Comparison of ENCODE assay signal across 34 cellular contexts in genomic region chr6:112988748-112989147, GRCh38.
DNase-seq lines count a peak whose midpoint lies in the region; ATAC-seq, FAIRE-seq and TF ChIP-seq lines count a peak whose summit lies in the region.
"Had no signal": no experiment of that assay in that cellular context is flagged by ENCODE, and none has a peak within 500 bp of the region (broad histone marks: within the 10 kb centered on the region; RNA-seq: fewer than 3 reads in every experiment).

No MANE protein-coding gene starts in this region.

- no peak overlapping the region for H3K4me3 Mint-ChIP-seq in astrocyte (ENCODE audit: unreplicated experiment)
- H3K4me3 Mint-ChIP-seq: B cell; CD14-positive monocyte; CD4-positive, alpha-beta memory T cell; CD4-positive, alpha-beta T cell; CD4-positive, CD25-positive, alpha-beta regulatory T cell; CD8-positive, alpha-beta memory T cell; CD8-positive, alpha-beta T cell had no signal

- H3K36me3 Mint-ChIP-seq in astrocyte (ENCODE audit: low read depth, unreplicated experiment), result no peaks in the 10 kb centered on the region
- H3K36me3 Mint-ChIP-seq: CD14-positive monocyte; CD4-positive, alpha-beta memory T cell; CD4-positive, CD25-positive, alpha-beta regulatory T cell; CD8-positive, alpha-beta memory T cell; CD8-positive, alpha-beta T cell had no signal

- H3K4me1 ChIP-seq in HEK293 (ENCODE audit: control insufficient read depth, insufficient read depth, low read length), result no peaks in the 10 kb centered on the region
- no peaks in the 10 kb centered on the region for H3K4me1 ChIP-seq in astrocyte (ENCODE audit: insufficient read depth, low read length)
- no peaks in the 10 kb centered on the region for H3K4me1 ChIP-seq in K562 (replicated peaks in 1 of 2; ENCODE audit: control insufficient read depth in 2 of 2, insufficient read depth in 2 of 2, low read length in 2 of 2)
- H3K4me1 ChIP-seq: BLaER1; BLaER1 treated with 17β-estradiol and CSF1 and Interleukin-3, amounts not matched to agents 10 nM and 100 nM; Caco-2 had no signal

- CTCF ChIA-PET in HEK293 (lab: Yijun Ruan, JAX), result no interaction called here
- CTCF ChIA-PET in K562 (lab: Yijun Ruan, JAX; ENCODE audit: low intra/inter-chr PET ratio), result no interaction called here

- peaks cover 8% of the 10 kb centered on the region for H3K4me1 Mint-ChIP-seq in astrocyte (ENCODE audit: low read depth, unreplicated experiment)
- H3K4me1 Mint-ChIP-seq: B cell; CD14-positive monocyte; CD4-positive, alpha-beta memory T cell; CD4-positive, CD25-positive, alpha-beta regulatory T cell; CD8-positive, alpha-beta memory T cell had no signal

- in situ Hi-C loops in K562 (cut with MboI), result no loop called here

- H3K27ac ChIP-seq in HEK293 (ENCODE audit: extremely low read depth, low read depth, low read length), result no peak overlapping the region
- no peak overlapping the region for H3K27ac ChIP-seq in astrocyte (ENCODE audit: low read depth, low read length)
- no peak overlapping the region for H3K27ac ChIP-seq in K562 (ENCODE audit: extremely low read depth, low read depth, low read length)
- H3K27ac ChIP-seq: 22Rv1; A549; BLaER1; BLaER1 treated with 17β-estradiol and CSF1 and Interleukin-3, amounts not matched to agents 10 nM and 100 nM; C4-2B had no signal

- H3K9me3 ChIP-seq in HEK293 (ENCODE audit: control insufficient read depth, insufficient read depth, low read depth, low read length) (no peaks in the 10 kb centered on the region), astrocyte (ENCODE audit: insufficient read depth, low read depth, low read length) (no peaks in the 10 kb centered on the region), K562 (replicated peaks; ENCODE audit: control insufficient read depth, insufficient read depth, low read depth, low read length) (no peaks in the 10 kb centered on the region)
- H3K9me3 ChIP-seq: A549, BE2C, BLaER1, Caco-2 had no signal

- intact Hi-C loops in K562 (cut with micrococcal nuclease), result no loop called here

- H2AFZ ChIP-seq in astrocyte (ENCODE audit: low read depth, low read length) (no peak overlapping the region), K562 (ENCODE audit: low read depth, low read length) (no peak overlapping the region)

- H3K27me3 ChIP-seq in astrocyte (ENCODE audit: insufficient read depth, low read length) (no peaks in the 10 kb centered on the region), K562 (ENCODE audit: control insufficient read depth in 2 of 2, insufficient read depth in 2 of 2, low read length in 2 of 2) (no peaks in the 10 kb centered on the region)
- H3K27me3 ChIP-seq: BE2C; BLaER1; BLaER1 treated with 17β-estradiol and CSF1 and Interleukin-3, amounts not matched to agents 10 nM and 100 nM had no signal

- no peak overlapping the region for H3K9ac ChIP-seq in astrocyte (ENCODE audit: low read length)
- H3K9ac ChIP-seq in K562 (ENCODE audit: insufficient read depth in 1 of 2, low read depth in 2 of 2, low read length in 2 of 2), result no peak overlapping the region
- H3K9ac ChIP-seq: BLaER1; BLaER1 treated with 17β-estradiol and CSF1 and Interleukin-3, amounts not matched to agents 10 nM and 100 nM had no signal

- no peak for TF ChIP-seq RAD21 in K562 (CRISPR knock-in tag; conservative IDR thresholded peaks at IDR 0.05 in 1 of 2, IDR thresholded peaks at IDR 0.05 in 1 of 2)

- H3K36me3 ChIP-seq in HEK293 (ENCODE audit: control insufficient read depth in 2 of 2, insufficient read depth in 1 of 2, low read length in 2 of 2) (no peaks in the 10 kb centered on the region), astrocyte (ENCODE audit: insufficient read depth, low read length) (no peaks in the 10 kb centered on the region), K562 (ENCODE audit: control insufficient read depth, insufficient read depth, low read length) (no peaks in the 10 kb centered on the region)
- H3K36me3 ChIP-seq: BE2C; BLaER1; BLaER1 treated with 17β-estradiol and CSF1 and Interleukin-3, amounts not matched to agents 10 nM and 100 nM had no signal

- no TSS peak for BruUV-seq in K562 (replicated peaks; lab: Mats Ljungman, UMichigan)

- no peaks in the 10 kb centered on the region for H3K9me1 ChIP-seq in K562 (ENCODE audit: control insufficient read depth, insufficient read depth, low read length)

- no peak overlapping the region for H3K4me2 ChIP-seq in astrocyte (ENCODE audit: low read length)
- no peak overlapping the region for H3K4me2 ChIP-seq in K562 (ENCODE audit: insufficient read depth, low read length)
- H3K4me2 ChIP-seq: A549; BLaER1; BLaER1 treated with 17β-estradiol and CSF1 and Interleukin-3, amounts not matched to agents 10 nM and 100 nM had no signal

- no peak overlapping the region for H3K4me3 ChIP-seq in HEK293 (ENCODE audit: low read depth, low read length)
- no peak overlapping the region for H3K4me3 ChIP-seq in astrocyte (ENCODE audit: insufficient read depth, low read depth, low read length)
- H3K4me3 ChIP-seq in K562, result no peak overlapping the region
- H3K4me3 ChIP-seq: A549; BLaER1; BLaER1 treated with 17β-estradiol and CSF1 and Interleukin-3, amounts not matched to agents 10 nM and 100 nM had no signal

- no peak for TF ChIP-seq POLR2A in K562 (conservative IDR thresholded peaks at IDR 0.05)

- no peak for TF ChIP-seq CTCF in HEK293 (tag by site-specific recombination; IDR thresholded peaks at IDR 0.05)
- no peak for TF ChIP-seq CTCF in astrocyte (IDR thresholded peaks at IDR 0.05; ENCODE audit: insufficient read depth, low read depth, low read length)
- no peak for TF ChIP-seq CTCF in K562 (IDR thresholded peaks at IDR 0.05 in 2 of 3, conservative IDR thresholded peaks at IDR 0.05 in 1 of 3; ENCODE audit: insufficient read depth in 2 of 3, low read depth in 1 of 3, low read length in 3 of 3)

- DNase-seq in astrocyte (ENCODE audit: low read depth) (no peak), K562 (ENCODE audit: extremely low read depth in 1 of 4, low spot score in 3 of 4) (no peak), NCI-H2171 treated with DMSO at 0.1 percent for 48 hours (lab: John Stamatoyannopoulos, UW) (no peak), SW480 (ENCODE audit: low spot score) (no peak), SK-N-DZ (ENCODE audit: low spot score) (no peak)
- DNase-seq: 8988T; ACHN; AML-193; BE2C; C1 segment of cervical spinal cord; Caco-2; Calu3; CD4-positive, alpha-beta memory T cell; CD4-positive, alpha-beta T cell; CD4-positive, CD25-positive, alpha-beta regulatory T cell; CD8-positive, alpha-beta memory T cell; CD8-positive, alpha-beta T cell; COR-L47; DMS 273 treated with DMSO at 0.1 percent for 48 hours; DMS153; DMS53; DMS79; DMS79 treated with DMSO at 0.1 percent for 48 hours; DND-41; EL had no signal

- POLR2A ChIA-PET in HEK293 (lab: Yijun Ruan, JAX) (no interaction called here), K562 (lab: Yijun Ruan, JAX) (no interaction called here)

- FAIRE-seq in astrocyte (lab: Jason Lieb, UNC) (peak; percentile 29), K562 (lab: Jason Lieb, UNC) (no peak)
- FAIRE-seq: A549, D721Med had no signal

- ATAC-seq in K562, result no peak
- ATAC-seq: A549; CD8-positive, alpha-beta T cell had no signal

- no peak for TF ChIP-seq EP300 in K562 (IDR thresholded peaks at IDR 0.05; ENCODE audit: low read length)

- H3K79me2 ChIP-seq in astrocyte (ENCODE audit: insufficient read depth, low read length), result no peaks in the 10 kb centered on the region
- no peaks in the 10 kb centered on the region for H3K79me2 ChIP-seq in K562 (ENCODE audit: control insufficient read depth, insufficient read depth, low read length)

- WGBS in K562 (ENCODE audit: insufficient coverage, low coverage, missing lambda C conversion rate), result 88% methylated on average over 1 of the region's 1 CpG

- no peaks in the 10 kb centered on the region for H3K27me3 Mint-ChIP-seq in astrocyte (ENCODE audit: low read depth, unreplicated experiment)
- H3K27me3 Mint-ChIP-seq: B cell; CD4-positive, alpha-beta memory T cell; CD4-positive, alpha-beta T cell; CD4-positive, CD25-positive, alpha-beta regulatory T cell; CD8-positive, alpha-beta memory T cell had no signal

- H3K27ac Mint-ChIP-seq in astrocyte (ENCODE audit: unreplicated experiment), result no peak overlapping the region
- H3K27ac Mint-ChIP-seq: B cell; CD14-positive monocyte; CD4-positive, alpha-beta memory T cell; CD4-positive, alpha-beta T cell; CD4-positive, CD25-positive, alpha-beta regulatory T cell; CD8-positive, alpha-beta memory T cell; CD8-positive, alpha-beta T cell had no signal

- H4K20me1 ChIP-seq in astrocyte (ENCODE audit: insufficient read depth, low read length), result no peaks in the 10 kb centered on the region
- H4K20me1 ChIP-seq in K562 (replicated peaks; ENCODE audit: control insufficient read depth, insufficient read depth, low read length), result no peaks in the 10 kb centered on the region
- H4K20me1 ChIP-seq: BLaER1; BLaER1 treated with 17β-estradiol and CSF1 and Interleukin-3, amounts not matched to agents 10 nM and 100 nM had no signal

- H3K9me3 Mint-ChIP-seq in astrocyte (ENCODE audit: unreplicated experiment), result no peaks in the 10 kb centered on the region

TF ChIP-seq in HEK293, 187 proteins besides CTCF, POLR2A, EP300 and RAD21:
- peak; percentile 48; the same call in 1 of the 2 replicates for TF ChIP-seq ZNF146 (tag by site-specific recombination; IDR thresholded peaks at IDR 0.05)
- TF ChIP-seq ZNF677 (tag by site-specific recombination; IDR thresholded peaks at IDR 0.05), result no peak

TF ChIP-seq in K562, 482 proteins besides CTCF, POLR2A, EP300 and RAD21:
- TF ChIP-seq MYC (IDR thresholded peaks at IDR 0.05; ENCODE audit: low read depth, low read length), result no peak
- no peak for TF ChIP-seq MYC (CRISPR knock-in tag; IDR thresholded peaks at IDR 0.05; ENCODE audit: borderline replicate concordance, low read depth)
- TF ChIP-seq RBM25 (IDR thresholded peaks at IDR 0.05; ENCODE audit: low read depth, low read length, severe bottlenecking), result peak; percentile 59
- TF ChIP-seq ATF4 (CRISPR knock-in tag; IDR thresholded peaks at IDR 0.05), result no peak
- no peak for TF ChIP-seq RFX1 (IDR thresholded peaks at IDR 0.05)
- TF ChIP-seq HDAC8 (tag; IDR thresholded peaks at IDR 0.05), result no peak
- no peak for TF ChIP-seq BRCA1 (IDR thresholded peaks at IDR 0.05)
- no peak for TF ChIP-seq BRCA1 (CRISPR knock-in tag; IDR thresholded peaks at IDR 0.05)
- no peak for TF ChIP-seq ZKSCAN8 (CRISPR knock-in tag; IDR thresholded peaks at IDR 0.05)
- peak; percentile 89 for TF ChIP-seq ZNF146 (CRISPR knock-in tag; IDR thresholded peaks at IDR 0.05; ENCODE audit: unreplicated experiment)
TF ChIP-seq in K562: peak in this region for 2.

Comparison
In these comparisons a context has a peak if more than half of its experiments do, and no peak if none do; other contexts are left out.
1. Of the 44 proteins assayed by ChIP-seq in both K562 and HEK293: peak only in K562: none; only in HEK293: none; in both: ZNF146; in neither: 43.